In genomic region chr6:17280138-17280537, GRCh38 we compare ENCODE assay signal across 11 cellular contexts. TPM values are rescaled to one million over a fixed set of nuclear protein-coding genes. Genes with fewer than 3 reads are reported as not detected.
DNase-seq lines count a peak whose midpoint lies in the region; ATAC-seq and TF ChIP-seq lines count a peak whose summit lies in the region.
"Had no signal": no experiment of that assay in that cellular context is flagged by ENCODE, and none has a peak within 500 bp of the region (broad histone marks: within the 10 kb centered on the region; RNA-seq: fewer than 3 reads in every experiment).

No MANE protein-coding gene starts in this region.

- H3K36me3 ChIP-seq in urinary bladder (ENCODE audit: insufficient read depth), result no peaks in the 10 kb centered on the region

- H3K27ac ChIP-seq in urinary bladder (ENCODE audit: low read depth), result peak overlapping the region; percentile 84

- H3K4me1 Mint-ChIP-seq in activated naive CD8-positive, alpha-beta T cell (ENCODE audit: low read depth), result peaks cover 14% of the 10 kb centered on the region
- H3K4me1 Mint-ChIP-seq in activated naive CD8-positive, alpha-beta T cell treated with anti-CD3 and anti-CD28 coated beads, Interleukin-2, amount 50 U/mL, for 24 hours, result peaks cover 9% of the 10 kb centered on the region
- peaks cover 17% of the 10 kb centered on the region for H3K4me1 Mint-ChIP-seq in nephron progenitor cell

- DNase-seq in activated naive CD8-positive, alpha-beta T cell treated with anti-CD3 and anti-CD28 coated beads, Interleukin-2, amount 50 U/mL, for 24 hours, result no peak
- DNase-seq in foreskin fibroblast (no peak), nephron progenitor cell (no peak), NCI-H1436 (lab: John Stamatoyannopoulos, UW) (no peak), Kasumi-1 (lab: John Stamatoyannopoulos, UW) (no peak)
- DNase-seq: kidney glomerular epithelial cell, NCI-H146, PC-3 had no signal

- no peak for TF ChIP-seq CTCF in foreskin fibroblast (IDR thresholded peaks at IDR 0.05; ENCODE audit: low read depth, low read length)
- TF ChIP-seq CTCF in nephron progenitor cell (IDR thresholded peaks at IDR 0.05), result no peak

- peak overlapping the region; percentile 40 for H3K4me3 Mint-ChIP-seq in activated naive CD8-positive, alpha-beta T cell
- no peak overlapping the region for H3K4me3 Mint-ChIP-seq in activated naive CD8-positive, alpha-beta T cell treated with anti-CD3 and anti-CD28 coated beads, Interleukin-2, amount 50 U/mL, for 24 hours
- peak overlapping the region; percentile 81 for H3K4me3 Mint-ChIP-seq in nephron progenitor cell

- WGBS in urinary bladder, result 47% methylated on average over 11 of the region's 11 CpGs

- no peaks in the 10 kb centered on the region for H3K4me1 ChIP-seq in urinary bladder (ENCODE audit: insufficient read depth)

- peaks cover 50% of the 10 kb centered on the region for H3K27me3 Mint-ChIP-seq in activated naive CD8-positive, alpha-beta T cell
- peaks cover 63% of the 10 kb centered on the region for H3K27me3 Mint-ChIP-seq in activated naive CD8-positive, alpha-beta T cell treated with anti-CD3 and anti-CD28 coated beads, Interleukin-2, amount 50 U/mL, for 24 hours
- peaks cover 59% of the 10 kb centered on the region for H3K27me3 Mint-ChIP-seq in nephron progenitor cell (ENCODE audit: low read depth, poor library complexity)

- H3K36me3 Mint-ChIP-seq in activated naive CD8-positive, alpha-beta T cell, result no peaks in the 10 kb centered on the region
- peaks cover 3% of the 10 kb centered on the region for H3K36me3 Mint-ChIP-seq in activated naive CD8-positive, alpha-beta T cell treated with anti-CD3 and anti-CD28 coated beads, Interleukin-2, amount 50 U/mL, for 24 hours (ENCODE audit: low read depth)
- H3K36me3 Mint-ChIP-seq in nephron progenitor cell (ENCODE audit: low read depth), result no peaks in the 10 kb centered on the region

- H3K27ac Mint-ChIP-seq in activated naive CD8-positive, alpha-beta T cell, result no peak overlapping the region
- H3K27ac Mint-ChIP-seq in activated naive CD8-positive, alpha-beta T cell treated with anti-CD3 and anti-CD28 coated beads, Interleukin-2, amount 50 U/mL, for 24 hours, result no peak overlapping the region
- H3K27ac Mint-ChIP-seq in nephron progenitor cell, result no peak overlapping the region

- H3K9me3 Mint-ChIP-seq in activated naive CD8-positive, alpha-beta T cell (ENCODE audit: low read depth), result no peaks in the 10 kb centered on the region
- no peaks in the 10 kb centered on the region for H3K9me3 Mint-ChIP-seq in activated naive CD8-positive, alpha-beta T cell treated with anti-CD3 and anti-CD28 coated beads, Interleukin-2, amount 50 U/mL, for 24 hours
- H3K9me3 Mint-ChIP-seq in nephron progenitor cell, result no peaks in the 10 kb centered on the region

- no peak for ATAC-seq in activated naive CD8-positive, alpha-beta T cell treated with anti-CD3 and anti-CD28 coated beads, Interleukin-2, amount 50 U/mL, for 24 hours
- ATAC-seq in HG03175 (IDR thresholded peaks at IDR 0.05; ENCODE audit: unreplicated experiment), result no peak
- ATAC-seq: PC-3 had no signal

- H3K4me3 ChIP-seq in foreskin fibroblast (ENCODE audit: low read depth in 1 of 2, low read length in 2 of 2) (peak overlapping the region; percentile 75 to 92), urinary bladder (ENCODE audit: low read depth, low read length) (peak overlapping the region; percentile 90)

RNA-seq across cellular contexts. Expression of gene RBM24, which starts 1.0 kb away (rescaled TPM):
- 18.1 TPM for total RNA-seq in urinary bladder
- 22.4 TPM for polyA plus RNA-seq in urinary bladder
